In the genomic region with DNA sequence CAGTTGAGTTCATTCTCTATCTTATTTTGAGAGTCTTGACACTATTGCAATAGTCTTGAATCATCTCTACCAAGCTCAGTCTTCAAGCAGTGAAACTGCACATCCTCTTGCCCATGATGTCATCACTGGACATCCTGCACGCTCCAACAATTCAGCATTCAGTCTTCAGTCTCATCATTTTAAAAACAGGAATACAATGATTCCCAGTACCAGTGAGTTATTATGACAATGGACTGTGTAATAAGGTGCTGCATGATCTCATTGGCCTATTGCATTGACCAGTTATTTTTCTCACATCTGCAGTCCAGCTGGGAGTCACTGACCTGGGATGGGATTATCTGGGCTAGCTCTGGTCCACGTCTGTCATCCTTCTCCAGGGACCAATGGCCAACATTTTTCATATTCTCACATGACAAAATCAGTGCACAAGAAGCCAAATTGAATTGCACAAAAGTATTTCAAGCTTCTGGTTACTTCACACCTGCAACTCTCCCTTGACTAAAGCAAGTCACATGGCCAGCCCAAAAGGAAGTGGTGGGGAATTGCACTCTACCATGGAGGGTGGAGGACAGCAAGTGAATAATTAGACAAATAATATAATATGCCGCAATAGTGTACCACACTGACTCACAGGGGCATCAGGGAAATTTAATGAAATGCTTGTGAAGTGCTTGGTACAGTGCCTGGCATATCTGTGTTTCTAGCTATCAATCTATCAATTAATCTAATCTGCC, we compare ENCODE assay signal across 18 cellular contexts. TPM values are rescaled to one million over a fixed set of nuclear protein-coding genes. Genes with fewer than 3 reads are reported as not detected.
A peak's percentile ranks its signal among the peaks of the same experiment; 100 is the strongest.
DNase-seq lines count a peak whose midpoint lies in the region; TF ChIP-seq lines count a peak whose summit lies in the region.
"Had no signal": no experiment of that assay in that cellular context is flagged by ENCODE, and none has a peak within 500 bp of the region (broad histone marks: within the 10 kb centered on the region; RNA-seq: fewer than 3 reads in every experiment).

No MANE protein-coding gene starts in this region.

- peak overlapping the region; percentile 87 for H3K27ac ChIP-seq in PC-9
- H3K27ac ChIP-seq: 22Rv1, SJCRH30 had no signal

- BruUV-seq in PC-9 (replicated peaks; lab: Mats Ljungman, UMichigan) = no TSS peak

- intact Hi-C loops in PC-9 (cut with micrococcal nuclease; ENCODE audit: unreplicated experiment) = no loop called here

- peak overlapping the region; percentile 89 for H3K27ac Mint-ChIP-seq in type B pancreatic cell
- H3K27ac Mint-ChIP-seq: CD4-positive, CD25-positive, alpha-beta regulatory T cell had no signal

- H3K27me3 ChIP-seq in PC-9 (ENCODE audit: insufficient read depth, low read depth) = no peaks in the 10 kb centered on the region
- H3K27me3 ChIP-seq: BE2C, SJCRH30 had no signal

- peak overlapping the region; percentile 52 for H3K4me2 ChIP-seq in PC-9

- no peak overlapping the region for H2AFZ ChIP-seq in PC-9

- peaks cover 5% of the 10 kb centered on the region for H3K4me1 Mint-ChIP-seq in type B pancreatic cell (ENCODE audit: unreplicated experiment)
- H3K4me1 Mint-ChIP-seq: CD4-positive, CD25-positive, alpha-beta regulatory T cell had no signal

- H4K20me1 ChIP-seq in PC-9 (ENCODE audit: insufficient read depth) = no peaks in the 10 kb centered on the region

- POLR2A ChIA-PET in PC-9 (lab: Charles Lee; ENCODE audit: unreplicated experiment) = no interaction called here

- peaks cover 5% of the 10 kb centered on the region for H3K36me3 Mint-ChIP-seq in type B pancreatic cell
- H3K36me3 Mint-ChIP-seq: CD4-positive, CD25-positive, alpha-beta regulatory T cell had no signal

- H3K4me3 ChIP-seq in PC-9 = no peak overlapping the region
- H3K4me3 ChIP-seq: SJCRH30 had no signal

- H3K36me3 ChIP-seq in PC-9 (ENCODE audit: low read depth) = no peaks in the 10 kb centered on the region
- H3K36me3 ChIP-seq: BE2C, SJCRH30 had no signal

- H3K79me2 ChIP-seq in PC-9 (ENCODE audit: low read depth) = no peaks in the 10 kb centered on the region

- TF ChIP-seq CTCF in PC-9 (conservative IDR thresholded peaks at IDR 0.05) (no peak), type B pancreatic cell (conservative IDR thresholded peaks at IDR 0.05) (no peak)

- peaks cover 17% of the 10 kb centered on the region for H3K27me3 Mint-ChIP-seq in type B pancreatic cell

- H3F3A ChIP-seq in PC-9 (ENCODE audit: insufficient read depth, low read depth) = peaks cover 18% of the 10 kb centered on the region

- peaks cover 6% of the 10 kb centered on the region for H3K9me3 Mint-ChIP-seq in type B pancreatic cell

- CTCF ChIA-PET in PC-9 (lab: Charles Lee) = no interaction called here

- no peak overlapping the region for H3K4me3 Mint-ChIP-seq in type B pancreatic cell
- H3K4me3 Mint-ChIP-seq: CD4-positive, CD25-positive, alpha-beta regulatory T cell had no signal

- peaks cover 6% of the 10 kb centered on the region; the same call in 1 of the 2 replicates for H3K9me3 ChIP-seq in PC-9 (ENCODE audit: insufficient read depth, low read depth)
- H3K9me3 ChIP-seq: BE2C, SJCRH30 had no signal

- H3K4me1 ChIP-seq in PC-9 (replicated peaks; ENCODE audit: insufficient read depth) = peaks cover 37% of the 10 kb centered on the region
- H3K4me1 ChIP-seq: BE2C, SJCRH30 had no signal

- no peaks in the 10 kb centered on the region for H3K9me2 ChIP-seq in PC-9 (ENCODE audit: insufficient read depth)

- DNase-seq in NK-92 treated with Interleukin-12 subunit alpha and Interleukin-12 subunit beta, amount 100 ng/mL, for 24 hours (lab: John Stamatoyannopoulos, UW) = peak; percentile 50
- DNase-seq in NK-92 (lab: John Stamatoyannopoulos, UW; ENCODE audit: unreplicated experiment) (no peak), PC-9 (no peak), fibroblast of peridontal ligament (ENCODE audit: extremely low read depth) (peak; percentile 2), type B pancreatic cell (ENCODE audit: extremely low spot score, unreplicated experiment) (no peak), SKM-1 (lab: John Stamatoyannopoulos, UW; ENCODE audit: unreplicated experiment) (no peak), iPS-NIHi7 (ENCODE audit: extremely low spot score) (no peak)
- DNase-seq in stimulated activated CD4-positive, alpha-beta T cell treated with anti-CD3 and anti-CD28 coated beads, Interleukin-12 subunit alpha, Interleukin-12 subunit beta, amount 100 ng/mL, for 4 hours = no peak
- DNase-seq: BE2C; Calu3; CD4-positive, CD25-positive, alpha-beta regulatory T cell; EL; KBM-7; NCI-H1694 treated with DMSO at 0.1 percent for 48 hours; SJCRH30 had no signal

RNA-seq across cellular contexts. Expression of a gene that starts 6.4 kb away (rescaled TPM):
- not detected in 2 replicates for total RNA-seq in PC-9 (2021)
- total RNA-seq in type B pancreatic cell (ENCODE audit: low replicate concordance) = 2.6 and 8.5 TPM in 2 replicates
- total RNA-seq: Calu3; CD4-positive, CD25-positive, alpha-beta regulatory T cell; H4; NCI-H460; SJCRH30 had no signal

RNA-seq across cellular contexts. Expression of a gene that starts 46.6 kb away (rescaled TPM):
- total RNA-seq in PC-9 (2021) (0.93 and 2.2 TPM in 2 replicates), type B pancreatic cell (ENCODE audit: low replicate concordance) (0.79 TPM in 1 of 2 replicates, not detected in the other)
- total RNA-seq: Calu3; CD4-positive, CD25-positive, alpha-beta regulatory T cell; H4; NCI-H460; SJCRH30 had no signal

Comparison
In these comparisons a context has a peak if more than half of its experiments do, and no peak if none do; other contexts are left out.
1. DNase-seq: peak in NK-92 treated with Interleukin-12 subunit alpha and Interleukin-12 subunit beta, amount 100 ng/mL, for 24 hours (single experiment) and fibroblast of peridontal ligament (single experiment); none in NK-92 (single experiment), PC-9 (0 of 2), type B pancreatic cell (single experiment), SKM-1 (single experiment), stimulated activated CD4-positive, alpha-beta T cell treated with anti-CD3 and anti-CD28 coated beads, Interleukin-12 subunit alpha, Interleukin-12 subunit beta, amount 100 ng/mL, for 4 hours (single experiment) and iPS-NIHi7 (single experiment).